In the genomic region with DNA sequence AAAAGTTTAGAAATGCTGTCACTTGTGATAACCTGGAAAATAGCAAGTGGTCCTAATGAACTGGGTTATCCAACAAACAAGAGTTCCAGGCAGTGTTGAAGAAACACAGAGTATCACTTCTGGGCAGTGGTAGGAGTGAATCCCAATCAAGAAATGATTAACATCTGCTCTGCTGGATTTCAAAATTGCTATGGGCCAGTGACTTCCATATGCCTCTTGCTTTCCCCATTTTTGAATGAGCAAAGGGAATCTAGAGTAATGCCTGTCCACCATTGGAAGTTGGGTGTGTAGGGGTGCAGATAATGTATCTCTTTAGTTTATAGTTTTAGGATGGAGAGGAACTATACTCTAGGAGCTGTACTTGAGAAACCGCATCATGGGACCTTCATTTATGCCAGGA, we compare ENCODE assay signal across 24 cellular contexts.
DNase-seq lines count a peak whose midpoint lies in the region; ATAC-seq, FAIRE-seq and TF ChIP-seq lines count a peak whose summit lies in the region.
"Had no signal": no experiment of that assay in that cellular context is flagged by ENCODE, and none has a peak within 500 bp of the region (broad histone marks: within the 10 kb centered on the region; RNA-seq: fewer than 3 reads in every experiment).

No MANE protein-coding gene starts in this region.

- peaks cover 6 to 16% of the 10 kb centered on the region in 2 experiments; a peak in 2 of 4 replicates for H3K9me3 ChIP-seq in HCT116 (ENCODE audit: control insufficient read depth in 1 of 2, insufficient read depth in 1 of 2, low read depth in 1 of 2, low read length in 2 of 2)
- peaks cover 4% of the 10 kb centered on the region for H3K9me3 ChIP-seq in HEK293 (ENCODE audit: control insufficient read depth, insufficient read depth, low read depth, low read length)
- H3K9me3 ChIP-seq in adipocyte (ENCODE audit: control insufficient read depth, low read length): peaks cover 42% of the 10 kb centered on the region
- no peaks in the 10 kb centered on the region for H3K9me3 ChIP-seq in K562 (replicated peaks; ENCODE audit: control insufficient read depth, insufficient read depth, low read depth, low read length)
- H3K9me3 ChIP-seq: BE2C, Caco-2 had no signal

- H3K4me1 ChIP-seq in HCT116 (ENCODE audit: control insufficient read depth in 1 of 2, insufficient read depth in 2 of 2, low read length in 2 of 2) (no peaks in the 10 kb centered on the region), HEK293 (ENCODE audit: control insufficient read depth, insufficient read depth, low read length) (no peaks in the 10 kb centered on the region), adipocyte (ENCODE audit: control insufficient read depth, insufficient read depth, low read length) (no peaks in the 10 kb centered on the region), K562 (replicated peaks in 1 of 2; ENCODE audit: control insufficient read depth in 2 of 2, insufficient read depth in 2 of 2, low read length in 2 of 2) (no peaks in the 10 kb centered on the region)
- H3K4me1 ChIP-seq: BE2C, BLaER1, Caco-2 had no signal

- H3K79me2 ChIP-seq in HCT116 (ENCODE audit: insufficient read depth, low read length) (no peaks in the 10 kb centered on the region), K562 (ENCODE audit: control insufficient read depth, insufficient read depth, low read length) (no peaks in the 10 kb centered on the region)

- H3K9me1 ChIP-seq in K562 (ENCODE audit: control insufficient read depth, insufficient read depth, low read length): no peaks in the 10 kb centered on the region

- H3K27ac ChIP-seq in HCT116 (ENCODE audit: low read depth, low read length): no peak overlapping the region
- no peak overlapping the region for H3K27ac ChIP-seq in HEK293 (ENCODE audit: extremely low read depth, low read depth, low read length)
- H3K27ac ChIP-seq in K562 (ENCODE audit: extremely low read depth, low read depth, low read length): no peak overlapping the region
- H3K27ac ChIP-seq: BLaER1 had no signal

- CTCF ChIA-PET in HCT116 (lab: Charles Lee): no interaction called here
- CTCF ChIA-PET in HEK293 (lab: Yijun Ruan, JAX): interaction anchor here (0.9 kb wide), 1 partner anchor 113 kb away, joined by 4 read pairs; no protein-coding TSS in a partner anchor
- CTCF ChIA-PET in K562 (lab: Yijun Ruan, JAX; ENCODE audit: low intra/inter-chr PET ratio): no interaction called here

- in situ Hi-C loops in K562 (cut with MboI): no loop called here

- TF ChIP-seq EP300 in K562 (IDR thresholded peaks at IDR 0.05; ENCODE audit: low read length): no peak

- WGBS in K562 (ENCODE audit: insufficient coverage, low coverage, missing lambda C conversion rate): 0% methylated on average over 1 of the region's 1 CpG

- no peak for FAIRE-seq in K562 (lab: Jason Lieb, UNC)
- FAIRE-seq: A204.1, D721Med, GM12891 had no signal

- RAD21 ChIA-PET in HCT116 (lab: Charles Lee; ENCODE audit: low non-redundant PET in 1 of 2, low total read pairs in 2 of 2, uncharacterized antibody in 2 of 2, unreplicated experiment in 2 of 2): no interaction called here

- no peak for ATAC-seq in HCT116
- no peak for ATAC-seq in K562
- no peak for ATAC-seq in HG03571 (IDR thresholded peaks at IDR 0.05; ENCODE audit: unreplicated experiment)
- no peak for ATAC-seq in GM18519 (IDR thresholded peaks at IDR 0.05; ENCODE audit: low FRiP score, unreplicated experiment)
- no peak for ATAC-seq in GM19351 (IDR thresholded peaks at IDR 0.05; ENCODE audit: unreplicated experiment)
- ATAC-seq: CD8-positive, alpha-beta T cell had no signal

- no peak overlapping the region for H3K4me3 ChIP-seq in HCT116 (replicated peaks in 1 of 2; ENCODE audit: low read depth in 1 of 2, low read length in 2 of 2)
- no peak overlapping the region for H3K4me3 ChIP-seq in HEK293 (ENCODE audit: low read depth, low read length)
- H3K4me3 ChIP-seq in adipocyte (ENCODE audit: low read length): peak overlapping the region; percentile 37
- no peak overlapping the region for H3K4me3 ChIP-seq in K562
- H3K4me3 ChIP-seq: BLaER1 had no signal

- TF ChIP-seq CTCF in HCT116 (IDR thresholded peaks at IDR 0.05 in 2 of 3, conservative IDR thresholded peaks at IDR 0.05 in 1 of 3; ENCODE audit: borderline replicate concordance in 1 of 3, insufficient read depth in 1 of 3, low read depth in 2 of 3, low read length in 2 of 3): no peak
- TF ChIP-seq CTCF in HEK293 (tag by site-specific recombination; IDR thresholded peaks at IDR 0.05): no peak
- no peak for TF ChIP-seq CTCF in K562 (IDR thresholded peaks at IDR 0.05 in 2 of 3, conservative IDR thresholded peaks at IDR 0.05 in 1 of 3; ENCODE audit: insufficient read depth in 2 of 3, low read depth in 1 of 3, low read length in 3 of 3)

- H3K27me3 ChIP-seq in HCT116 (ENCODE audit: insufficient read depth, low read length): peaks cover 22% of the 10 kb centered on the region
- H3K27me3 ChIP-seq in adipocyte (replicated peaks; ENCODE audit: control insufficient read depth, insufficient read depth, low read length): peaks cover 43% of the 10 kb centered on the region
- no peaks in the 10 kb centered on the region for H3K27me3 ChIP-seq in K562 (ENCODE audit: control insufficient read depth in 2 of 2, insufficient read depth in 2 of 2, low read length in 2 of 2)
- H3K27me3 ChIP-seq: BE2C, BLaER1 had no signal

- H3K36me3 ChIP-seq in HCT116 (ENCODE audit: control insufficient read depth in 1 of 2, insufficient read depth in 2 of 2, low read length in 2 of 2) (no peaks in the 10 kb centered on the region), HEK293 (ENCODE audit: control insufficient read depth in 2 of 2, insufficient read depth in 1 of 2, low read length in 2 of 2) (no peaks in the 10 kb centered on the region), adipocyte (ENCODE audit: control insufficient read depth, insufficient read depth, low read length, severe bottlenecking) (no peaks in the 10 kb centered on the region), K562 (ENCODE audit: control insufficient read depth, insufficient read depth, low read length) (no peaks in the 10 kb centered on the region)
- H3K36me3 ChIP-seq: BE2C, BLaER1 had no signal

- intact Hi-C loops in HCT116 (cut with micrococcal nuclease): no loop called here
- intact Hi-C loops in K562 (cut with micrococcal nuclease): no loop called here

- H4K20me1 ChIP-seq in HCT116 (ENCODE audit: insufficient read depth) (no peaks in the 10 kb centered on the region), K562 (replicated peaks; ENCODE audit: control insufficient read depth, insufficient read depth, low read length) (no peaks in the 10 kb centered on the region)
- H4K20me1 ChIP-seq: BLaER1 had no signal

- POLR2A ChIA-PET in HCT116 (lab: Charles Lee) (no interaction called here), HEK293 (lab: Yijun Ruan, JAX) (no interaction called here), K562 (lab: Yijun Ruan, JAX) (no interaction called here)

- H3K9me2 ChIP-seq in HCT116 (ENCODE audit: insufficient read depth): no peaks in the 10 kb centered on the region

- DNase-seq in HCT116 (ENCODE audit: low read depth, low spot score): no peak
- no peak for DNase-seq in adipocyte (ENCODE audit: low read depth)
- DNase-seq in K562 (ENCODE audit: extremely low read depth in 1 of 4, low spot score in 3 of 4): no peak
- DNase-seq in NCI-H1417 (lab: John Stamatoyannopoulos, UW): no peak
- DNase-seq: 8988T; ACHN; BE2C; C1 segment of cervical spinal cord; Caco-2; Calu3; CD4-positive, alpha-beta T cell; CD8-positive, alpha-beta T cell; DMS79; DND-41; EL; GDM1 had no signal

- TF ChIP-seq POLR2A in HCT116 (IDR thresholded peaks at IDR 0.05; ENCODE audit: borderline replicate concordance, extremely low read depth, insufficient read depth, insufficient read length): no peak
- no peak for TF ChIP-seq POLR2A in K562 (conservative IDR thresholded peaks at IDR 0.05)

- no peak overlapping the region for H2AFZ ChIP-seq in HCT116 (ENCODE audit: low read depth, low read length, poor library complexity, severe bottlenecking)
- no peak overlapping the region for H2AFZ ChIP-seq in K562 (ENCODE audit: low read depth, low read length)

- no peak for TF ChIP-seq RAD21 in HCT116 (IDR thresholded peaks at IDR 0.05; ENCODE audit: low read depth)
- no peak for TF ChIP-seq RAD21 in K562 (CRISPR knock-in tag; conservative IDR thresholded peaks at IDR 0.05 in 1 of 2, IDR thresholded peaks at IDR 0.05 in 1 of 2)

- H3K4me2 ChIP-seq in HCT116 (ENCODE audit: low read length) (no peak overlapping the region), K562 (ENCODE audit: insufficient read depth, low read length) (no peak overlapping the region)
- H3K4me2 ChIP-seq: BLaER1 had no signal

- no peak overlapping the region for H3K9ac ChIP-seq in HCT116 (ENCODE audit: low read length)
- no peak overlapping the region for H3K9ac ChIP-seq in adipocyte (ENCODE audit: low read length)
- H3K9ac ChIP-seq in K562 (ENCODE audit: insufficient read depth in 1 of 2, low read depth in 2 of 2, low read length in 2 of 2): no peak overlapping the region
- H3K9ac ChIP-seq: BLaER1 had no signal

- BruUV-seq in HCT116 (replicated peaks; lab: Mats Ljungman, UMichigan) (no TSS peak), K562 (replicated peaks; lab: Mats Ljungman, UMichigan) (no TSS peak)

TF ChIP-seq in HCT116, 20 proteins besides CTCF, POLR2A, EP300 and RAD21:
- TF ChIP-seq SIN3A (IDR thresholded peaks at IDR 0.05; ENCODE audit: low read depth) (no peak), CBX3 (IDR thresholded peaks at IDR 0.05; ENCODE audit: low read depth) (0 out of 2 replicates have a peak, but pooled peaks have one; percentile 23)
TF ChIP-seq in HCT116: peak in this region for 1.

TF ChIP-seq in HEK293, 187 proteins besides CTCF, POLR2A, EP300 and RAD21 (continues in another document):
- TF ChIP-seq TRIM28 (IDR thresholded peaks at IDR 0.05; ENCODE audit: borderline replicate concordance, low read length) (peak; percentile 41; the same call in 1 of the 2 replicates), SETDB1 (IDR thresholded peaks at IDR 0.05; ENCODE audit: insufficient read length, low read length) (peak; percentile 68)

TF ChIP-seq in K562, 482 proteins besides CTCF, POLR2A, EP300 and RAD21:
- TF ChIP-seq, protein P1, sequence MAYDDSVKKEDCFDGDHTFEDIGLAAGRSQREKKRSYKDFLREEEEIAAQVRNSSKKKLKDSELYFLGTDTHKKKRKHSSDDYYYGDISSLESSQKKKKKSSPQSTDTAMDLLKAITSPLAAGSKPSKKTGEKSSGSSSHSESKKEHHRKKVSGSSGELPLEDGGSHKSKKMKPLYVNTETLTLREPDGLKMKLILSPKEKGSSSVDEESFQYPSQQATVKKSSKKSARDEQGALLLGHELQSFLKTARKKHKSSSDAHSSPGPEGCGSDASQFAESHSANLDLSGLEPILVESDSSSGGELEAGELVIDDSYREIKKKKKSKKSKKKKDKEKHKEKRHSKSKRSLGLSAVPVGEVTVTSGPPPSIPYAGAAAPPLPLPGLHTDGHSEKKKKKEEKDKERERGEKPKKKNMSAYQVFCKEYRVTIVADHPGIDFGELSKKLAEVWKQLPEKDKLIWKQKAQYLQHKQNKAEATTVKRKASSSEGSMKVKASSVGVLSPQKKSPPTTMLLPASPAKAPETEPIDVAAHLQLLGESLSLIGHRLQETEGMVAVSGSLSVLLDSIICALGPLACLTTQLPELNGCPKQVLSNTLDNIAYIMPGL (CRISPR knock-in tag; IDR thresholded peaks at IDR 0.05): no peak
- peak; percentile 99 for TF ChIP-seq ZNF584 (CRISPR knock-in tag; IDR thresholded peaks at IDR 0.05; ENCODE audit: low read depth)
TF ChIP-seq in K562: peak in this region for 1.
